8 cellular contexts compared by ENCODE assay signal in the genomic region with DNA sequence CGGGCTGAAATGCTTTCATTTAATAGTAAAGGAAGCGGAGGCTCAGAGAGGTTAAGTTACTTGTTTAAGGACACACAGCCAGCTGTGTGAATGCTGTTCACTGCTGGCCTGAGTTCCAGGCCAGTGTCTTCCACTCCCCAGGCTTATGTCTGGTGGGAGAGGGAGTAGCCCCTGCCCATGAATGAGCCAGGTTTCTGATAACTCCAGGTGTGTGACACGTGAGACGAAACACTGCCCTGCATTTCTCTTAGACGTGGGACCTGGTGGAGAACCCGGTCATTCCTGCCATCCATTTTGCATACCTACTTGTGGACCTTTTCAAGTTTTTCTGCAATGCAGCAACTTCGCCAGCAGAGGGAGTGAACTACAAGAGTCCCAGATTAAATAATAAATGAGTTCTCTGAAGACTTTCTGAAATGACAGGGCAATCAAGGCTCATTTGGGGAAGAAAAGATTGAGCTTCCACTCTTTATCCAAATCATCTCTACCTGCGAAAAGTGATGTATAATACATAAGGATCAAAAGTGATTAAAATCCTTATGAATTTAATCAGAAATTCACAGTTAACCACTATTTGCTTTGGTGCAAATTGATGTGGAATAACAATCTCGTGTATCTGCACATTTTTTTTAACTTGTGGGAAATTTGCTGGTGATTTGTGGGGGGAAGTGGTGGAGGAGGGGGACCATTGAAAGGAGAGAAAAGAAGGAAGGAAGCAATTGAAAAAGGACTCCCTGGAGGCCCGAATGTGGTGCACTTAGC.
DNase-seq lines count a peak whose midpoint lies in the region; ATAC-seq lines count a peak whose summit lies in the region.

No MANE protein-coding gene starts in this region.

- H3K36me3 ChIP-seq in SK-N-MC (ENCODE audit: insufficient read depth, low read length), result no peaks in the 10 kb centered on the region

- no peak overlapping the region for H3K4me3 ChIP-seq in SK-N-MC

- in situ Hi-C loops in T47D (cut with HindIII; ENCODE audit: low pct_unique_long_range_greater_than_20kb, low sequenced_read_pairs), result no loop called here

- no peak overlapping the region for H3K9ac ChIP-seq in SK-N-MC (ENCODE audit: insufficient read length)

- no peaks in the 10 kb centered on the region for H3K9me3 ChIP-seq in SK-N-MC (ENCODE audit: low read depth, low read length)

- no peak for ATAC-seq in HG02884 (IDR thresholded peaks at IDR 0.05; ENCODE audit: unreplicated experiment)

- H3K27ac ChIP-seq in SK-N-MC, result no peak overlapping the region

- peak; percentile 23 to 25 for DNase-seq in activated CD4-positive, alpha-beta T cell treated with anti-CD3 and anti-CD28 coated beads for 24 hours (ENCODE audit: low read depth in 2 of 2)
- DNase-seq in activated CD4-positive, alpha-beta T cell treated with anti-CD3 and anti-CD28 coated beads for 1 hour, result no peak
- peak; percentile 61 for DNase-seq in M059J (ENCODE audit: low read depth)
- DNase-seq in SK-N-MC (ENCODE audit: low read depth, low spot score), result peak; percentile 48
- peak; percentile 63 to 84 for DNase-seq in T47D (ENCODE audit: low read depth in 1 of 2, low spot score in 1 of 2)
- DNase-seq in islet precursor cell, result peak; percentile 80
- peak; percentile 20 for DNase-seq in stimulated activated CD4-positive, alpha-beta T cell treated with anti-CD3 and anti-CD28 coated beads, Interleukin-2, amount 100 ng/mL, for 4 hours (ENCODE audit: low read depth)
